Comparison of ENCODE assay signal across 8 cellular contexts in genomic region chr14:21711360-21711961, GRCh38. TPM values are rescaled to one million over a fixed set of nuclear protein-coding genes. Genes with fewer than 3 reads are reported as not detected.
A peak's percentile ranks its signal among the peaks of the same experiment; 100 is the strongest.
DNase-seq lines count a peak whose midpoint lies in the region; ATAC-seq, FAIRE-seq and TF ChIP-seq lines count a peak whose summit lies in the region.

No MANE protein-coding gene starts in this region.

- H3K27ac Mint-ChIP-seq in astrocyte (ENCODE audit: unreplicated experiment) = no peak overlapping the region

- no peak overlapping the region for H3K27ac ChIP-seq in astrocyte (ENCODE audit: low read depth, low read length)
- no peak overlapping the region for H3K27ac ChIP-seq in kidney (ENCODE audit: low read depth in 2 of 2, low read length in 2 of 2)
- no peak overlapping the region for H3K27ac ChIP-seq in transverse colon

- intact Hi-C loops in kidney (cut with DNase I) (no loop called here), transverse colon (cut with DNase I; ENCODE audit: low total_unique reads) (no loop called here)

- H3K9me3 ChIP-seq in astrocyte (ENCODE audit: insufficient read depth, low read depth, low read length) = no peaks in the 10 kb centered on the region
- H3K9me3 ChIP-seq in kidney (ENCODE audit: control insufficient read depth in 1 of 2, low read length in 2 of 2) = no peaks in the 10 kb centered on the region
- no peaks in the 10 kb centered on the region for H3K9me3 ChIP-seq in transverse colon

- WGBS in transverse colon (ENCODE audit: low coverage in 1 of 2), 2 donors = 30 to 33% methylated on average over 3 of the region's 3 CpGs

- H2AFZ ChIP-seq in astrocyte (ENCODE audit: low read depth, low read length) = no peak overlapping the region

- TF ChIP-seq CTCF in astrocyte (IDR thresholded peaks at IDR 0.05; ENCODE audit: insufficient read depth, low read depth, low read length) (peak; percentile 74), kidney (IDR thresholded peaks at IDR 0.05; ENCODE audit: borderline replicate concordance, extremely low read depth, insufficient read depth) (peak; percentile 49), transverse colon (IDR thresholded peaks at IDR 0.05) (peak; percentile 69 to 81 (median 75))

- H3K36me3 ChIP-seq in astrocyte (ENCODE audit: insufficient read depth, low read length) (no peaks in the 10 kb centered on the region), kidney (ENCODE audit: control insufficient read depth in 1 of 2, insufficient read depth in 2 of 2, low read length in 2 of 2) (no peaks in the 10 kb centered on the region), transverse colon (no peaks in the 10 kb centered on the region)

- H3K4me1 Mint-ChIP-seq in astrocyte (ENCODE audit: low read depth, unreplicated experiment) = no peaks in the 10 kb centered on the region

- TF ChIP-seq POLR2A in H54 (IDR thresholded peaks at IDR 0.05; ENCODE audit: low read depth, low read length) = no peak
- no peak for TF ChIP-seq POLR2A in transverse colon (IDR thresholded peaks at IDR 0.05)

- H3K4me1 ChIP-seq in astrocyte (ENCODE audit: insufficient read depth, low read length) = no peaks in the 10 kb centered on the region
- no peaks in the 10 kb centered on the region for H3K4me1 ChIP-seq in kidney (ENCODE audit: control insufficient read depth in 1 of 2, insufficient read depth in 1 of 2, low read depth in 1 of 2, low read length in 2 of 2)
- H3K4me1 ChIP-seq in transverse colon = no peaks in the 10 kb centered on the region

- H3K9ac ChIP-seq in astrocyte (ENCODE audit: low read length) (no peak overlapping the region), kidney (ENCODE audit: low read length in 2 of 2) (no peak overlapping the region)

- H3K27me3 ChIP-seq in astrocyte (ENCODE audit: insufficient read depth, low read length) (no peaks in the 10 kb centered on the region), transverse colon (no peaks in the 10 kb centered on the region)

- H4K20me1 ChIP-seq in astrocyte (ENCODE audit: insufficient read depth, low read length) = no peaks in the 10 kb centered on the region

- peaks cover 3% of the 10 kb centered on the region for H3K27me3 Mint-ChIP-seq in astrocyte (ENCODE audit: low read depth, unreplicated experiment)

- no peak overlapping the region for H3K4me2 ChIP-seq in astrocyte (ENCODE audit: low read length)

- H3K79me2 ChIP-seq in astrocyte (ENCODE audit: insufficient read depth, low read length) = no peaks in the 10 kb centered on the region

- TF ChIP-seq EP300 in transverse colon (IDR thresholded peaks at IDR 0.05; ENCODE audit: low read depth) = no peak

- DNase-seq in SIG-M5 treated with dmso at 0.1 percent for 504 hours (lab: John Stamatoyannopoulos, UW; ENCODE audit: unreplicated experiment) (peak; percentile 47), SIG-M5 (lab: John Stamatoyannopoulos, UW) (no peak), H54 (ENCODE audit: insufficient read length, low spot score) (peak; percentile 4), NCI-H2227 treated with DMSO at 0.1 percent for 48 hours (lab: John Stamatoyannopoulos, UW) (peak; percentile 0), astrocyte (ENCODE audit: low read depth) (peak; percentile 18), kidney (no peak), transverse colon (peak; percentile 13)

- no peak for FAIRE-seq in H54 (lab: Jason Lieb, UNC)
- no peak for FAIRE-seq in astrocyte (lab: Jason Lieb, UNC)
- peak; percentile 50 for FAIRE-seq in kidney (lab: Jason Lieb, UNC)

- ATAC-seq in HG03039 (IDR thresholded peaks at IDR 0.05; ENCODE audit: unreplicated experiment) = no peak

- H3K4me3 ChIP-seq in astrocyte (ENCODE audit: insufficient read depth, low read depth, low read length) (no peak overlapping the region), kidney (ENCODE audit: low read length in 2 of 2) (no peak overlapping the region), transverse colon (no peak overlapping the region)

- H3K4me3 Mint-ChIP-seq in astrocyte (ENCODE audit: unreplicated experiment) = no peak overlapping the region

- H3K36me3 Mint-ChIP-seq in astrocyte (ENCODE audit: low read depth, unreplicated experiment) = no peaks in the 10 kb centered on the region

- H3K9me3 Mint-ChIP-seq in astrocyte (ENCODE audit: unreplicated experiment) = peaks cover 2% of the 10 kb centered on the region

- in situ Hi-C loops in transverse colon (cut with MboI; ENCODE audit: low pct_ligation_motif_present in 1 of 4, low pct_unique_long_range_greater_than_20kb in 1 of 4, low sequenced_read_pairs in 3 of 4) = no loop called here

RNA-seq across cellular contexts. Expression of gene OR4E1, which starts 37.8 kb away (rescaled TPM):
- total RNA-seq in astrocyte (not detected in 2 replicates), kidney (not detected), transverse colon (not detected)
- not detected for polyA plus RNA-seq in kidney (ENCODE audit: insufficient read depth, low read depth, low replicate concordance)

RNA-seq across cellular contexts. Expression of gene OR4E2, which starts 57.8 kb away (rescaled TPM):
- not detected in 2 replicates for total RNA-seq in astrocyte
- total RNA-seq in kidney = not detected
- not detected for polyA plus RNA-seq in kidney (ENCODE audit: insufficient read depth, low read depth, low replicate concordance)
- not detected for total RNA-seq in transverse colon

Comparison
In these comparisons a context has a peak if more than half of its experiments do, and no peak if none do; other contexts are left out.
1. DNase-seq: peak in SIG-M5 treated with dmso at 0.1 percent for 504 hours (single experiment), H54 (single experiment), NCI-H2227 treated with DMSO at 0.1 percent for 48 hours (single experiment), astrocyte (single experiment) and transverse colon (single experiment); none in SIG-M5 (single experiment) and kidney (single experiment).
2. Peak in every context shown above with its lines, with median percentiles within 50 percentile points of each other: CTCF ChIP-seq.